9 cellular contexts compared by ENCODE assay signal in genomic region chr1:200979574-200980451, GRCh38. TPM values are rescaled to one million over a fixed set of nuclear protein-coding genes. Genes with fewer than 3 reads are reported as not detected.
DNase-seq lines count a peak whose midpoint lies in the region; ATAC-seq and TF ChIP-seq lines count a peak whose summit lies in the region.
"Had no signal": no experiment of that assay in that cellular context is flagged by ENCODE, and none has a peak within 500 bp of the region (broad histone marks: within the 10 kb centered on the region; RNA-seq: fewer than 3 reads in every experiment).

No MANE protein-coding gene starts in this region.

- H3K23me2 ChIP-seq in H9 (ENCODE audit: insufficient read length, low read depth, low read length, poor library complexity, severe bottlenecking), result no peaks in the 10 kb centered on the region

- H3K36me3 Mint-ChIP-seq in CD4-positive, alpha-beta T cell (ENCODE audit: low read depth), result peaks cover 100% of the 10 kb centered on the region
- H3K36me3 Mint-ChIP-seq in H9 (ENCODE audit: insufficient read depth in 1 of 3, low read depth in 3 of 3), result peaks cover 22 to 49% (median 36%) of the 10 kb centered on the region in 3 experiments

- no CpG with 5 or more reads among the region's 13 CpGs for WGBS in H9 (ENCODE audit: extremely low coverage, insufficient read length, low lambda C conversion rate)

- H3K4me3 Mint-ChIP-seq in CD4-positive, alpha-beta T cell, result no peak overlapping the region
- H3K4me3 Mint-ChIP-seq in H9, result no peak overlapping the region

- no peak overlapping the region for H3K27ac Mint-ChIP-seq in CD4-positive, alpha-beta T cell
- no peak overlapping the region; a peak in 1 of 7 replicates for H3K27ac Mint-ChIP-seq in H9

- H3K18ac ChIP-seq in H9 (ENCODE audit: insufficient read length, low read depth, low read length), result no peak overlapping the region

- no peaks in the 10 kb centered on the region for H3K79me2 ChIP-seq in H9 (ENCODE audit: insufficient read depth, low read length)

- H2BK120ac ChIP-seq in H9 (ENCODE audit: low read depth, low read length, poor library complexity, severe bottlenecking), result no peak overlapping the region

- no peak overlapping the region for H3K4me2 ChIP-seq in H9 (ENCODE audit: insufficient read depth, insufficient read length, low read length)

- peak; percentile 40 to 72 (median 55) for DNase-seq in CD4-positive, alpha-beta T cell
- peak; percentile 80 for DNase-seq in H9
- DNase-seq in SJCRH30, result peak; percentile 74 to 80
- DNase-seq in activated naive CD4-positive, alpha-beta T cell (lab: John Stamatoyannopoulos, UW), result peak; percentile 11 to 53 (median 41)
- DNase-seq in left lobe of liver (ENCODE audit: low spot score), result no peak
- DNase-seq in stimulated activated CD8-positive, alpha-beta memory T cell treated with anti-CD3 and anti-CD28 coated beads, Interleukin-7, amount 100 ng/mL, for 24 hours (ENCODE audit: low read depth), result peak; percentile 60

- no peak overlapping the region for H2BK20ac ChIP-seq in H9 (ENCODE audit: low read depth, low read length, poor library complexity, severe bottlenecking)

- H2BK15ac ChIP-seq in H9 (ENCODE audit: low read depth, low read length), result no peak overlapping the region

- H3K4ac ChIP-seq in H9 (ENCODE audit: low read depth, low read length), result no peak overlapping the region

- H3K9me3 Mint-ChIP-seq in CD4-positive, alpha-beta T cell, result no peaks in the 10 kb centered on the region
- H3K9me3 Mint-ChIP-seq in H9, result peaks cover 10% of the 10 kb centered on the region in 2 experiments

- H4K91ac ChIP-seq in H9 (ENCODE audit: insufficient read length, low read depth, low read length), result no peak overlapping the region

- H3K4me1 Mint-ChIP-seq in CD4-positive, alpha-beta T cell (ENCODE audit: low read depth), result no peaks in the 10 kb centered on the region
- H3K4me1 Mint-ChIP-seq in H9, result no peaks in the 10 kb centered on the region

- no peaks in the 10 kb centered on the region for H4K20me1 ChIP-seq in H9 (ENCODE audit: control insufficient read depth, insufficient read depth, insufficient read length)

- no peaks in the 10 kb centered on the region for H3K36me3 ChIP-seq in SJCRH30

- CTCF ChIA-PET in CD4-positive, alpha-beta T cell (lab: Charles Lee), result interaction anchor here (0.6 to 2.5 kb wide), 14 partner anchors 8 to 135 kb away, joined by 3 to 18 read pairs (median 5); no protein-coding TSS in a partner anchor

- H4K8ac ChIP-seq in H9 (replicated peaks; ENCODE audit: insufficient read length, low read depth, low read length), result no peak overlapping the region

- ATAC-seq in CD4-positive, alpha-beta T cell (ENCODE audit: poor library complexity), result peak; percentile 54
- ATAC-seq in left lobe of liver (peak; percentile 40), HG03159 (IDR thresholded peaks at IDR 0.05; ENCODE audit: unreplicated experiment) (no peak), GM19467 (IDR thresholded peaks at IDR 0.05; ENCODE audit: unreplicated experiment) (no peak)

- no peak overlapping the region for H3K23ac ChIP-seq in H9 (ENCODE audit: insufficient read length, low read depth, low read length)

- H3K27ac ChIP-seq in CD4-positive, alpha-beta T cell (ENCODE audit: low read depth, low read length), result no peak overlapping the region
- H3K27ac ChIP-seq in H9 (ENCODE audit: insufficient read length, low read depth, low read length), result no peak overlapping the region
- H3K27ac ChIP-seq in SJCRH30, result no peak overlapping the region
- H3K27ac ChIP-seq: skin epidermis had no signal

- H3K27me3 Mint-ChIP-seq in CD4-positive, alpha-beta T cell, result no peaks in the 10 kb centered on the region
- no peaks in the 10 kb centered on the region; the same call in 1 of the 2 replicates for H3K27me3 Mint-ChIP-seq in H9 (ENCODE audit: low read depth)

- POLR2A ChIA-PET in CD4-positive, alpha-beta T cell (lab: Charles Lee), result interaction anchor here (0.7 to 1.1 kb wide), 4 partner anchors 17 to 63 kb away, joined by 3 to 5 read pairs (median 3); no protein-coding TSS in a partner anchor

- TF ChIP-seq CTCF in CD4-positive, alpha-beta T cell (IDR thresholded peaks at IDR 0.05), result peak; percentile 78
- peak; percentile 95 for TF ChIP-seq CTCF in H9 (conservative IDR thresholded peaks at IDR 0.05)

- H3T11ph ChIP-seq in H9 (ENCODE audit: low read length), result no peak overlapping the region

- H3K4me3 ChIP-seq in SJCRH30, result no peak overlapping the region
- H3K4me3 ChIP-seq: skin epidermis had no signal

- H2AFZ ChIP-seq in H9 (ENCODE audit: low read length), result no peak overlapping the region

- H3K27me3 ChIP-seq in CD4-positive, alpha-beta T cell (ENCODE audit: control insufficient read depth, insufficient read depth, low read length), result no peaks in the 10 kb centered on the region
- H3K27me3 ChIP-seq in H9 (ENCODE audit: insufficient read depth, low read length), result no peaks in the 10 kb centered on the region
- no peaks in the 10 kb centered on the region for H3K27me3 ChIP-seq in SJCRH30

- no peaks in the 10 kb centered on the region for H3K9me3 ChIP-seq in CD4-positive, alpha-beta T cell (ENCODE audit: control insufficient read depth, low read length)
- peaks cover 11% of the 10 kb centered on the region for H3K9me3 ChIP-seq in H9 (ENCODE audit: control insufficient read depth, low read depth, low read length)
- no peaks in the 10 kb centered on the region for H3K9me3 ChIP-seq in SJCRH30 (replicated peaks)

- H4K5ac ChIP-seq in H9 (ENCODE audit: insufficient read length, low read depth, low read length), result no peak overlapping the region

- intact Hi-C loops in CD4-positive, alpha-beta T cell (cut with DNase I, micrococcal nuclease), result loop anchor here (1.0 to 10.0 kb wide), 3 partner anchors 63 to 245 kb away; no protein-coding TSS in a partner anchor

- H3K79me1 ChIP-seq in H9 (ENCODE audit: insufficient read depth, low read depth, low read length, poor library complexity, severe bottlenecking), result no peaks in the 10 kb centered on the region

- no peak overlapping the region for H2AK5ac ChIP-seq in H9 (ENCODE audit: insufficient read length, low read length)

- H3K9ac ChIP-seq in H9 (ENCODE audit: extremely low read depth, insufficient read length, low read length), result no peak overlapping the region

- H3K56ac ChIP-seq in H9 (ENCODE audit: insufficient read length, low read depth, low read length), result no peak overlapping the region

- H2BK12ac ChIP-seq in H9 (ENCODE audit: insufficient read length, low read depth, low read length), result no peak overlapping the region

- no peak overlapping the region for H2BK5ac ChIP-seq in H9 (ENCODE audit: insufficient read length, low read length)

- no peak overlapping the region for H3K14ac ChIP-seq in H9 (ENCODE audit: insufficient read depth, low read length)

- H3K4me1 ChIP-seq in H9 (ENCODE audit: insufficient read depth, low read length) (no peaks in the 10 kb centered on the region), SJCRH30 (no peaks in the 10 kb centered on the region)

RNA-seq across cellular contexts. Expression of gene KIF21B, which starts 43.7 kb away (rescaled TPM):
- 10 to 100 TPM; 64.5 to 65.4 TPM for total RNA-seq in CD4-positive, alpha-beta T cell
- 7.0 and 7.5 TPM in 2 replicates for total RNA-seq in H9 (2021)
- 0.61 and 0.66 TPM in 2 replicates for total RNA-seq in SJCRH30 (2014; rRNA removed; shearing (Covaris generic))
- total RNA-seq in left lobe of liver, result 0.93 TPM

Comparison
In these comparisons a context has a peak if more than half of its experiments do, and no peak if none do; other contexts are left out.
1. ATAC-seq: peak in CD4-positive, alpha-beta T cell (single experiment) and left lobe of liver (single experiment); none in HG03159 (single experiment) and GM19467 (single experiment).